ENCODE assay signal across 32 cellular contexts in the genomic region with DNA sequence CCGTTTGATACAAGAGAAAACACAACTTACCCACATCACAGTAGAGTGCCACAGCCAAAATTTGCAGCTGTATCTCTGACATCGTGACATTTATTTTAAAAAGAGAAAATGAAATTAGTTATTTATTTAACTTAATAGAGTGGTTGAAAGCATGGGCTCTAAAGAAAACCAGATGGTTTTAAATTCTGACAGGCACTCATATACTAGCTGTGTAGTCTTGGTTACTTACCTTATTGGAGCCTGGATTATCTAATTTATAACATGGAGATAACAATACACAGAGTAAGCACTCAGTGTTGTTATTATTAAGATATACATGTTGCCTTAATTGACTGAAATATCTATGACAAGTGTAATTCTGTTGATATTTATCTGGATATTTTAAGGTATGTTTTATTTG.
DNase-seq lines count a peak whose midpoint lies in the region; ATAC-seq and TF ChIP-seq lines count a peak whose summit lies in the region.
"Had no signal": no experiment of that assay in that cellular context is flagged by ENCODE, and none has a peak within 500 bp of the region (broad histone marks: within the 10 kb centered on the region; RNA-seq: fewer than 3 reads in every experiment).

No MANE protein-coding gene starts in this region.

- H3F3A ChIP-seq in SK-N-SH (replicated peaks; ENCODE audit: insufficient read depth), result peaks cover 2% of the 10 kb centered on the region

- H3K27me3 ChIP-seq in BE2C (no peaks in the 10 kb centered on the region), SK-N-SH (ENCODE audit: insufficient read depth) (no peaks in the 10 kb centered on the region)
- H3K27me3 ChIP-seq: BLaER1; BLaER1 treated with 17β-estradiol and CSF1 and Interleukin-3, amounts not matched to agents 10 nM and 100 nM had no signal

- no peak for TF ChIP-seq RAD21 in SK-N-SH (IDR thresholded peaks at IDR 0.05; ENCODE audit: low read length)

- ATAC-seq in SK-N-SH treated with all-trans-retinoic acid at 6 μM for 48 hours (peak; percentile 81; the same call in 2 of the 3 replicates), HG02884 (IDR thresholded peaks at IDR 0.05; ENCODE audit: unreplicated experiment) (no peak), omental fat pad (ENCODE audit: low FRiP score) (no peak)
- ATAC-seq: A549; CD8-positive, alpha-beta T cell had no signal

- no peak overlapping the region for H3K9ac ChIP-seq in SK-N-SH
- H3K9ac ChIP-seq: BLaER1; BLaER1 treated with 17β-estradiol and CSF1 and Interleukin-3, amounts not matched to agents 10 nM and 100 nM had no signal

- TF ChIP-seq EP300 in SK-N-SH (IDR thresholded peaks at IDR 0.05; ENCODE audit: borderline replicate concordance in 1 of 2, low read depth in 1 of 2, low read length in 1 of 2), result peak in 1 of 2 experiments; percentile 64; a peak in 2 of 4 replicates

- H3K9me3 ChIP-seq in BE2C, result no peaks in the 10 kb centered on the region
- no peaks in the 10 kb centered on the region for H3K9me3 ChIP-seq in SK-N-SH
- H3K9me3 ChIP-seq: A549; BLaER1; BLaER1 treated with 17β-estradiol and CSF1 and Interleukin-3, amounts not matched to agents 10 nM and 100 nM; Caco-2 had no signal

- H4K20me1 ChIP-seq in SK-N-SH (ENCODE audit: insufficient read depth), result no peaks in the 10 kb centered on the region
- H4K20me1 ChIP-seq: BLaER1; BLaER1 treated with 17β-estradiol and CSF1 and Interleukin-3, amounts not matched to agents 10 nM and 100 nM had no signal

- H3K9me2 ChIP-seq in SK-N-SH, result no peaks in the 10 kb centered on the region

- H3K4me1 ChIP-seq in BE2C, result peaks cover 13% of the 10 kb centered on the region
- H3K4me1 ChIP-seq in SK-N-SH (ENCODE audit: control insufficient read depth in 1 of 2, insufficient read depth in 2 of 2, low read depth in 1 of 2, low read length in 1 of 2), result peaks cover 0 to 2% of the 10 kb centered on the region in 2 experiments; a peak in 3 of 4 replicates
- H3K4me1 ChIP-seq: BLaER1; BLaER1 treated with 17β-estradiol and CSF1 and Interleukin-3, amounts not matched to agents 10 nM and 100 nM; Caco-2 had no signal

- H3K36me3 ChIP-seq in BE2C, result no peaks in the 10 kb centered on the region
- H3K36me3 ChIP-seq in SK-N-SH (replicated peaks in 1 of 2; ENCODE audit: control insufficient read depth in 1 of 2, insufficient read depth in 2 of 2, low read length in 1 of 2), result no peaks in the 10 kb centered on the region
- H3K36me3 ChIP-seq: BLaER1; BLaER1 treated with 17β-estradiol and CSF1 and Interleukin-3, amounts not matched to agents 10 nM and 100 nM had no signal

- WGBS in SK-N-SH (ENCODE audit: low lambda C conversion rate), result 56% methylated on average over 2 of the region's 2 CpGs

- DNase-seq in BE2C, result peak; percentile 40
- peak; percentile 52 for DNase-seq in SK-N-DZ (ENCODE audit: low spot score)
- no peak for DNase-seq in SK-N-SH
- DNase-seq in omental fat pad (ENCODE audit: low spot score), result no peak
- DNase-seq in OCI-M2 (lab: John Stamatoyannopoulos, UW; ENCODE audit: unreplicated experiment), result no peak
- no peak for DNase-seq in NK-92 (lab: John Stamatoyannopoulos, UW; ENCODE audit: unreplicated experiment)
- DNase-seq: 8988T; ACHN; AML-193; C1 segment of cervical spinal cord; Caco-2; Calu3; CD4-positive, alpha-beta memory T cell; CD4-positive, alpha-beta T cell; CD4-positive, CD25-positive, alpha-beta regulatory T cell; CD8-positive, alpha-beta memory T cell; CD8-positive, alpha-beta T cell; COR-L47; DMS 273 treated with DMSO at 0.1 percent for 48 hours; DMS153; DMS53; DMS79; DMS79 treated with DMSO at 0.1 percent for 48 hours; DND-41; EL had no signal

- H3K4me3 ChIP-seq in BE2C (ENCODE audit: low read depth, low read length), result no peak overlapping the region
- no peak overlapping the region for H3K4me3 ChIP-seq in SK-N-SH (ENCODE audit: low read depth in 2 of 2, low read length in 1 of 2)
- H3K4me3 ChIP-seq: A549; BLaER1; BLaER1 treated with 17β-estradiol and CSF1 and Interleukin-3, amounts not matched to agents 10 nM and 100 nM had no signal

- TF ChIP-seq CTCF in BE2C (IDR thresholded peaks at IDR 0.05; ENCODE audit: low read depth, low read length), result no peak
- TF ChIP-seq CTCF in SK-N-SH (IDR thresholded peaks at IDR 0.05), result no peak
- TF ChIP-seq CTCF in omental fat pad (IDR thresholded peaks at IDR 0.05), result no peak

- H3K27ac ChIP-seq in SK-N-SH (ENCODE audit: low read depth in 2 of 2, low read length in 1 of 2), result no peak overlapping the region; a peak in 1 of 4 replicates
- H3K27ac ChIP-seq: 22Rv1; A549; BLaER1; BLaER1 treated with 17β-estradiol and CSF1 and Interleukin-3, amounts not matched to agents 10 nM and 100 nM; C4-2B had no signal

- H3K4me2 ChIP-seq in SK-N-SH, result no peak overlapping the region
- H3K4me2 ChIP-seq: A549; BLaER1; BLaER1 treated with 17β-estradiol and CSF1 and Interleukin-3, amounts not matched to agents 10 nM and 100 nM had no signal

- no peak overlapping the region for H2AFZ ChIP-seq in SK-N-SH (ENCODE audit: low read depth)

- POLR2A ChIA-PET in SK-N-SH (lab: Yijun Ruan, JAX), result no interaction called here

- CTCF ChIA-PET in SK-N-SH (lab: Yijun Ruan, JAX), result interaction anchor here (0.8 kb wide), 1 partner anchor 195 kb away, joined by 4 read pairs; no protein-coding TSS in a partner anchor

- H3K79me2 ChIP-seq in SK-N-SH (ENCODE audit: insufficient read depth), result no peaks in the 10 kb centered on the region

TF ChIP-seq in SK-N-SH, 30 proteins besides CTCF, POLR2A, EP300 and RAD21:
- TF ChIP-seq FOSL2 (IDR thresholded peaks at IDR 0.05; ENCODE audit: borderline replicate concordance, low read depth) (no peak), TCF12 (IDR thresholded peaks at IDR 0.05) (0 out of 2 replicates have a peak, but pooled peaks have one; percentile 4)

TF ChIP-seq in SK-N-SH treated with all-trans-retinoic acid at 6 μM for 48 hours, 23 proteins besides CTCF, POLR2A, EP300 and RAD21 (continues in another document):
- TF ChIP-seq ZNF70 (CRISPR knock-in tag; IDR thresholded peaks at IDR 0.05) (no peak), ISL1 (CRISPR knock-in tag; IDR thresholded peaks at IDR 0.05) (peak; percentile 91), SNAI2 (CRISPR knock-in tag; IDR thresholded peaks at IDR 0.05) (peak; percentile 72; the same call in 1 of the 2 replicates), RARB (CRISPR knock-in tag; IDR thresholded peaks at IDR 0.05) (no peak), ZC3H10 (CRISPR knock-in tag; IDR thresholded peaks at IDR 0.05) (no peak), GLIS3 (CRISPR knock-in tag; IDR thresholded peaks at IDR 0.05) (no peak), PPARA (CRISPR knock-in tag; IDR thresholded peaks at IDR 0.05; ENCODE audit: borderline replicate concordance) (no peak), POU6F1 (CRISPR knock-in tag; IDR thresholded peaks at IDR 0.05; ENCODE audit: borderline replicate concordance, low read depth) (no peak), ZFP3 (CRISPR knock-in tag; IDR thresholded peaks at IDR 0.05) (no peak), ARNTL (CRISPR knock-in tag; IDR thresholded peaks at IDR 0.05; ENCODE audit: borderline replicate concordance, low read depth) (no peak), BACH2 (CRISPR knock-in tag; IDR thresholded peaks at IDR 0.05; ENCODE audit: borderline replicate concordance) (no peak), CSDC2 (CRISPR knock-in tag; IDR thresholded peaks at IDR 0.05) (no peak), ESRRG (CRISPR knock-in tag; IDR thresholded peaks at IDR 0.05) (no peak), ZNF565 (CRISPR knock-in tag; conservative IDR thresholded peaks at IDR 0.05; ENCODE audit: low read depth) (no peak), OSR1 (CRISPR knock-in tag; IDR thresholded peaks at IDR 0.05) (no peak), CREB5 (CRISPR knock-in tag; IDR thresholded peaks at IDR 0.05; ENCODE audit: low read depth) (no peak), ZNF8 (CRISPR knock-in tag; IDR thresholded peaks at IDR 0.05) (no peak), ZFP30 (CRISPR knock-in tag; IDR thresholded peaks at IDR 0.05) (no peak)
- TF ChIP-seq, protein P1, sequence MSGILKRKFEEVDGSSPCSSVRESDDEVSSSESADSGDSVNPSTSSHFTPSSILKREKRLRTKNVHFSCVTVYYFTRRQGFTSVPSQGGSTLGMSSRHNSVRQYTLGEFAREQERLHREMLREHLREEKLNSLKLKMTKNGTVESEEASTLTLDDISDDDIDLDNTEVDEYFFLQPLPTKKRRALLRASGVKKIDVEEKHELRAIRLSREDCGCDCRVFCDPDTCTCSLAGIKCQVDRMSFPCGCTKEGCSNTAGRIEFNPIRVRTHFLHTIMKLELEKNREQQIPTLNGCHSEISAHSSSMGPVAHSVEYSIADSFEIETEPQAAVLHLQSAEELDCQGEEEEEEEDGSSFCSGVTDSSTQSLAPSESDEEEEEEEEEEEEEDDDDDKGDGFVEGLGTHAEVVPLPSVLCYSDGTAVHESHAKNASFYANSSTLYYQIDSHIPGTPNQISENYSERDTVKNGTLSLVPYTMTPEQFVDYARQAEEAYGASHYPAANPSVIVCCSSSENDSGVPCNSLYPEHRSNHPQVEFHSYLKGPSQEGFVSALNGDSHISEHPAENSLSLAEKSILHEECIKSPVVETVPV (CRISPR knock-in tag; IDR thresholded peaks at IDR 0.05), result peak; percentile 78; the same call in 1 of the 2 replicates

Comparison
In these comparisons a context has a peak if more than half of its experiments do, and no peak if none do; other contexts are left out.
1. DNase-seq: peak in BE2C (single experiment) and SK-N-DZ (single experiment); none in SK-N-SH (single experiment), omental fat pad (single experiment), OCI-M2 (single experiment) and NK-92 (single experiment).